In the genomic region with DNA sequence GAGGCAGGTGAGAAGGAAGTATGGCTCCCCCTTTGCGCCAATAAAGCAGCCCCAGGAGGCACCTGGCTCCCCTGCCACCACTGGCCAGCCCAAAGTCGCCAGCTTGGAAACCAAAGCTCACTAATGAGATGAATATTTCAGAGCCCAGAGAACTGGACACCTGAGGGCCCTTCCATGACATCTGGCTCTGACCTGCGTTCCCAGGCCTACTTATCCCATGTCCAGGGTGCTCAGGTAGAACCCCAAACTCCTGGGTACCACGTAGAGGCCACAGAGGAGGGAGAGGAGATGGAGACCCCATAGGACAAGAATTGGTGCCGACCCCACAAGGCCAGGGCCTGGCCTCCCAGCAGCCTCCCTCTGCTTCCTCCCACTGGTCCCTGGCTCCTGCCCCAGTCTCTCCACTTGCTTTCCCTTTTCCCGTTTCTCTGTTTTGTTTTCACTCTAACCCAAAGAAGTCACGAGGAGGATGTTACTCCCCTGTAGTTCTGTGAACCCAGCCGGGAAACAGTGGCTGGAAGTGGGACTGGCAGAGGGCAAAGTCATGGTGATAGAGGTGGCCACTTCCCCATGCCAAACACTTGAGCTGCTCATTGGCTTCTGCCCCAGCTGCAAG, we compare ENCODE assay signal across 8 cellular contexts. TPM values are rescaled to one million over a fixed set of nuclear protein-coding genes. Genes with fewer than 3 reads are reported as not detected.
DNase-seq lines count a peak whose midpoint lies in the region; ATAC-seq and TF ChIP-seq lines count a peak whose summit lies in the region.

No MANE protein-coding gene starts in this region.

- H3K27me3 ChIP-seq in Caco-2 (replicated peaks; ENCODE audit: control insufficient read depth, insufficient read depth, low read length): no peaks in the 10 kb centered on the region
- no peaks in the 10 kb centered on the region for H3K27me3 ChIP-seq in PC-3 (ENCODE audit: low read length)
- H3K27me3 ChIP-seq in endodermal cell (ENCODE audit: control insufficient read depth, insufficient read depth, low read length, poor library complexity, severe bottlenecking): no peaks in the 10 kb centered on the region

- ATAC-seq in PC-3 (no peak), naive B cell (ENCODE audit: low read depth in 2 of 2) (no peak), HG03571 (IDR thresholded peaks at IDR 0.05; ENCODE audit: unreplicated experiment) (no peak), HG03442 (IDR thresholded peaks at IDR 0.05; ENCODE audit: unreplicated experiment) (no peak)

- H3F3A ChIP-seq in PC-3 (ENCODE audit: low read length, unreplicated experiment): peaks cover under 1% of the 10 kb centered on the region

- intact Hi-C loops in Caco-2 (cut with micrococcal nuclease; ENCODE audit: unreplicated experiment): loop anchor here (10.0 kb wide), 1 partner anchor 273 kb away; a partner anchor contains a TSS
- intact Hi-C loops in PC-3 (cut with micrococcal nuclease): no loop called here

- H3K4me3 Mint-ChIP-seq in Caco-2 (ENCODE audit: unreplicated experiment) (peak overlapping the region; percentile 86), endodermal cell (peak overlapping the region; percentile 67), naive B cell (peak overlapping the region; percentile 65 to 95 (median 90))

- H2AFZ ChIP-seq in PC-3 (ENCODE audit: low read length): no peak overlapping the region

- no peaks in the 10 kb centered on the region for H3K9me2 ChIP-seq in PC-3 (replicated peaks; ENCODE audit: low read length)

- H3K27me3 Mint-ChIP-seq in Caco-2 (ENCODE audit: insufficient read depth, unreplicated experiment): no peaks in the 10 kb centered on the region
- H3K27me3 Mint-ChIP-seq in endodermal cell (ENCODE audit: insufficient read depth): no peaks in the 10 kb centered on the region
- H3K27me3 Mint-ChIP-seq in naive B cell: no peaks in the 10 kb centered on the region

- 93 to 96% methylated on average over 4 to 8 of the region's 8 CpGs for WGBS in endodermal cell (ENCODE audit: insufficient coverage in 1 of 2, insufficient read length in 1 of 2), 2 experiments

- peaks cover 42% of the 10 kb centered on the region for H3K36me3 Mint-ChIP-seq in Caco-2 (ENCODE audit: insufficient read depth, unreplicated experiment)
- H3K36me3 Mint-ChIP-seq in endodermal cell (ENCODE audit: low read depth): no peaks in the 10 kb centered on the region
- H3K36me3 Mint-ChIP-seq in naive B cell: no peaks in the 10 kb centered on the region

- peak overlapping the region; percentile 100 for H3K27ac Mint-ChIP-seq in Caco-2 (ENCODE audit: unreplicated experiment)
- H3K27ac Mint-ChIP-seq in endodermal cell: peak overlapping the region; percentile 55
- peak overlapping the region; percentile 95 to 100 (median 99) for H3K27ac Mint-ChIP-seq in naive B cell

- BruUV-seq in Caco-2 (replicated peaks; lab: Mats Ljungman, UMichigan): no TSS peak
- no TSS peak for BruUV-seq in PC-3 (replicated peaks; lab: Mats Ljungman, UMichigan)

- CTCF ChIA-PET in Caco-2 (lab: Charles Lee): interaction anchor here (11.4 kb wide), 1 partner anchor 18 kb away, joined by 121 read pairs; a partner anchor contains a TSS
- CTCF ChIA-PET in PC-3 (lab: Charles Lee): no interaction called here

- H3K9me3 Mint-ChIP-seq in Caco-2 (ENCODE audit: unreplicated experiment) (no peaks in the 10 kb centered on the region), endodermal cell (no peaks in the 10 kb centered on the region), naive B cell (no peaks in the 10 kb centered on the region)

- H3K27ac ChIP-seq in PC-3 (ENCODE audit: low read length): no peak overlapping the region
- no peak overlapping the region for H3K27ac ChIP-seq in endodermal cell (ENCODE audit: low read depth, low read length)

- no peaks in the 10 kb centered on the region for H4K20me1 ChIP-seq in PC-3 (ENCODE audit: low read length)

- peaks cover 88% of the 10 kb centered on the region for H3K4me1 ChIP-seq in Caco-2
- peaks cover 59% of the 10 kb centered on the region for H3K4me1 ChIP-seq in PC-3 (ENCODE audit: insufficient read depth, low read length)
- peaks cover 25% of the 10 kb centered on the region for H3K4me1 ChIP-seq in endodermal cell (ENCODE audit: control insufficient read depth, insufficient read depth, low read length)

- no peak for TF ChIP-seq CTCF in Caco-2 (IDR thresholded peaks at IDR 0.05; ENCODE audit: insufficient read depth in 1 of 2, low read depth in 1 of 2, low read length in 1 of 2, severe bottlenecking in 1 of 2, unreplicated experiment in 1 of 2)
- TF ChIP-seq CTCF in PC-3 (conservative IDR thresholded peaks at IDR 0.05; ENCODE audit: low read depth, low read length): no peak
- no peak for TF ChIP-seq CTCF in endodermal cell (conservative IDR thresholded peaks at IDR 0.05)

- H3K9ac ChIP-seq in PC-3 (ENCODE audit: low read length) (peak overlapping the region; percentile 83), endodermal cell (ENCODE audit: extremely low read depth, low read length, poor library complexity, severe bottlenecking) (peak overlapping the region; percentile 22)

- POLR2A ChIA-PET in Caco-2 (lab: Charles Lee): interaction anchor here (0.5 to 0.6 kb wide), 2 partner anchors 21 to 109 kb away, joined by 4 to 6 read pairs; a partner anchor contains a TSS
- POLR2A ChIA-PET in PC-3 (lab: Charles Lee; ENCODE audit: unreplicated experiment): no interaction called here

- peaks cover 63% of the 10 kb centered on the region for H3K4me1 Mint-ChIP-seq in Caco-2 (ENCODE audit: low read depth, unreplicated experiment)
- H3K4me1 Mint-ChIP-seq in endodermal cell: peaks cover 77% of the 10 kb centered on the region
- H3K4me1 Mint-ChIP-seq in naive B cell: peaks cover 59 to 80% (median 78%) of the 10 kb centered on the region in 3 donors

- H3K9me3 ChIP-seq in Caco-2 (no peaks in the 10 kb centered on the region), PC-3 (ENCODE audit: low read length) (no peaks in the 10 kb centered on the region), endodermal cell (ENCODE audit: control insufficient read depth, low read length) (no peaks in the 10 kb centered on the region)

- H3K4me2 ChIP-seq in PC-3 (ENCODE audit: low read length): peak overlapping the region; percentile 77

- DNase-seq in Caco-2 (no peak), PC-3 (no peak), endodermal cell (no peak), naive B cell (no peak), SW480 (ENCODE audit: low spot score) (no peak), NCI-H2171 treated with DMSO at 0.1 percent for 48 hours (lab: John Stamatoyannopoulos, UW) (no peak)

- peaks cover 36% of the 10 kb centered on the region for H3K79me2 ChIP-seq in PC-3 (ENCODE audit: low read length)

- peak overlapping the region; percentile 97 for H3K4me3 ChIP-seq in Caco-2 (ENCODE audit: low read depth, low read length)
- peak overlapping the region; percentile 68 for H3K4me3 ChIP-seq in PC-3 (ENCODE audit: low read length)
- peak overlapping the region; percentile 75 for H3K4me3 ChIP-seq in endodermal cell (ENCODE audit: low read length)

- H3K36me3 ChIP-seq in Caco-2 (ENCODE audit: control insufficient read depth, insufficient read depth, low read length) (no peaks in the 10 kb centered on the region), PC-3 (ENCODE audit: low read depth, low read length) (no peaks in the 10 kb centered on the region), endodermal cell (ENCODE audit: control insufficient read depth, insufficient read depth, low read length) (no peaks in the 10 kb centered on the region)

RNA-seq across cellular contexts. Expression of a gene that starts 0.9 kb away (rescaled TPM):
- total RNA-seq in Caco-2 (2022) (168 and 175 TPM in 2 replicates), PC-3 (2014; rRNA removed) (42.8 and 45.0 TPM in 2 replicates), endodermal cell (10 to 100 TPM; 50.7 to 53.8 TPM)
- 22.4 TPM for polyA plus RNA-seq in endodermal cell (2013, experiment 1 of 2)
- 17.2 TPM for polyA plus RNA-seq in endodermal cell (2013, experiment 2 of 2)
- polyA plus RNA-seq in naive B cell (ENCODE audit: low read depth in 6 of 6): 100 to 1,000 TPM in 4 of 6 donors, 10 to 100 TPM in 2; 72.6 to 137 (median 108) TPM

RNA-seq across cellular contexts. Expression of a gene that starts 21.1 kb away (rescaled TPM):
- 39.2 and 42.9 TPM in 2 replicates for total RNA-seq in Caco-2 (2022)
- 95.5 and 97.7 TPM in 2 replicates for total RNA-seq in PC-3 (2014; rRNA removed)
- 10 to 100 TPM; 33.9 to 39.6 TPM for total RNA-seq in endodermal cell
- 46.6 TPM for polyA plus RNA-seq in endodermal cell (2013, experiment 1 of 2)
- polyA plus RNA-seq in endodermal cell (2013, experiment 2 of 2): 42.6 TPM
- polyA plus RNA-seq in naive B cell (ENCODE audit: low read depth in 6 of 6): 100 to 1,000 TPM in 5 of 6 donors, 10 to 100 TPM in 1; 99.4 to 143 (median 127) TPM

RNA-seq across cellular contexts. Expression of a gene that starts 21.5 kb away (rescaled TPM):
- total RNA-seq in Caco-2 (2022) (118 and 125 TPM in 2 replicates), PC-3 (2014; rRNA removed) (272 and 312 TPM in 2 replicates), endodermal cell (10 to 100 TPM; 89.2 to 97.2 TPM)
- 59.9 TPM for polyA plus RNA-seq in endodermal cell (2013, experiment 1 of 2)
- polyA plus RNA-seq in endodermal cell (2013, experiment 2 of 2): 54.7 TPM
- polyA plus RNA-seq in naive B cell (ENCODE audit: low read depth in 6 of 6): 100 to 1,000 TPM in 2 of 6 donors, 10 to 100 TPM in 4; 80.7 to 109 (median 96.4) TPM

RNA-seq across cellular contexts. Expression of a gene that starts 30.6 kb away (rescaled TPM):
- total RNA-seq in Caco-2 (2022): 0.29 and 0.44 TPM in 2 replicates
- 0.18 TPM in 1 of 2 replicates, not detected in the other for total RNA-seq in PC-3 (2014; rRNA removed)
- total RNA-seq in endodermal cell: under 1 TPM; 0.18 TPM
- 1.9 TPM for polyA plus RNA-seq in endodermal cell (2013, experiment 1 of 2)
- 1.2 TPM for polyA plus RNA-seq in endodermal cell (2013, experiment 2 of 2)
- 1 to 10 TPM in 1 of 6 donors, under 1 TPM in 4, not detected in 1; 0.18 to 1.8 (median 0.33) TPM for polyA plus RNA-seq in naive B cell (ENCODE audit: low read depth in 6 of 6)
